Comparison of ENCODE assay signal across 1 cellular context in genomic region chr10:21525367-21526183, GRCh38.
TF ChIP-seq lines count a peak whose summit lies in the region.

SKIDA1 (minus strand) TSS chr10:21525682; CDS start chr10:21517822, 7,860 bp downstream.

TF ChIP-seq in K562, 482 proteins besides CTCF, POLR2A, EP300 and RAD21 (continued from another document and continues in another):
- TF ChIP-seq MXD1 (CRISPR knock-in tag; IDR thresholded peaks at IDR 0.05; ENCODE audit: borderline replicate concordance, poor library complexity, severe bottlenecking) (peak; percentile 23), E2F6 (IDR thresholded peaks at IDR 0.05; ENCODE audit: borderline replicate concordance in 1 of 2, extremely low read depth in 1 of 2, insufficient read depth in 1 of 2, insufficient read length in 1 of 2, low read depth in 1 of 2, low read length in 1 of 2, poor library complexity in 1 of 2, severe bottlenecking in 1 of 2) (peak; percentile 55 to 85), KDM5B (IDR thresholded peaks at IDR 0.05; ENCODE audit: insufficient replicate concordance, low read depth, low read length) (peak; percentile 78), KHSRP (IDR thresholded peaks at IDR 0.05) (no peak), LEF1 (IDR thresholded peaks at IDR 0.05) (peak; percentile 96), DDX20 (tag; IDR thresholded peaks at IDR 0.05; ENCODE audit: low read depth) (no peak), ZFX (CRISPR knock-in tag; IDR thresholded peaks at IDR 0.05) (peak; percentile 39; the same call in 1 of the 2 replicates), MNT (conservative IDR thresholded peaks at IDR 0.05) (peak; percentile 92 to 96), ATF7 (IDR thresholded peaks at IDR 0.05) (peak; percentile 67), DPF2 (IDR thresholded peaks at IDR 0.05) (peak; percentile 78), SPI1 (IDR thresholded peaks at IDR 0.05; ENCODE audit: borderline replicate concordance, low read depth, low read length) (peak; percentile 54; the same call in 1 of the 2 replicates), CREB3 (tag; conservative IDR thresholded peaks at IDR 0.05; ENCODE audit: low read depth) (peak; percentile 64; the same call in 1 of the 2 replicates), CBFB (CRISPR knock-in tag; IDR thresholded peaks at IDR 0.05) (peak; percentile 53; the same call in 1 of the 2 replicates), CUX1 (CRISPR knock-in tag; IDR thresholded peaks at IDR 0.05) (0 out of 2 replicates have a peak, but pooled peaks have one; percentile 5), CHD2 (IDR thresholded peaks at IDR 0.05; ENCODE audit: low read depth, low read length) (peak; percentile 53; the same call in 1 of the 2 replicates), PKNOX1 (IDR thresholded peaks at IDR 0.05) (peak; percentile 83), ZSCAN32 (CRISPR knock-in tag; IDR thresholded peaks at IDR 0.05) (no peak), ZBTB33 (CRISPR knock-in tag; IDR thresholded peaks at IDR 0.05) (0 out of 2 replicates have a peak, but pooled peaks have one; percentile 3), MEF2D (tag; conservative IDR thresholded peaks at IDR 0.05; ENCODE audit: low read depth) (0 out of 2 replicates have a peak, but pooled peaks have one; percentile 38), CBFA2T3 (IDR thresholded peaks at IDR 0.05) (0 out of 2 replicates have a peak, but pooled peaks have one; percentile 1), RBBP5 (IDR thresholded peaks at IDR 0.05; ENCODE audit: borderline replicate concordance, insufficient read depth, low read length, poor library complexity, severe bottlenecking) (peak; percentile 91), ZC3H4 (CRISPR knock-in tag; IDR thresholded peaks at IDR 0.05; ENCODE audit: borderline replicate concordance) (peak; percentile 67), SIN3A (IDR thresholded peaks at IDR 0.05; ENCODE audit: borderline replicate concordance in 2 of 2, control insufficient read depth in 1 of 2, low read depth in 2 of 2, low read length in 2 of 2) (peak in 1 of 2 experiments; percentile 29; a peak in 1 of 4 replicates), FOXJ3 (CRISPR knock-in tag; IDR thresholded peaks at IDR 0.05) (no peak), UBTF (IDR thresholded peaks at IDR 0.05; ENCODE audit: borderline replicate concordance in 1 of 2, low read depth in 2 of 2, low read length in 2 of 2) (no peak), ARNT (IDR thresholded peaks at IDR 0.05) (peak; percentile 61 to 73; a peak in 2 of 4 replicates), HIVEP1 (CRISPR knock-in tag; IDR thresholded peaks at IDR 0.05) (peak; percentile 15; the same call in 1 of the 2 replicates), GABPB2 (CRISPR knock-in tag; conservative IDR thresholded peaks at IDR 0.05) (no peak)
- TF ChIP-seq, protein P1, sequence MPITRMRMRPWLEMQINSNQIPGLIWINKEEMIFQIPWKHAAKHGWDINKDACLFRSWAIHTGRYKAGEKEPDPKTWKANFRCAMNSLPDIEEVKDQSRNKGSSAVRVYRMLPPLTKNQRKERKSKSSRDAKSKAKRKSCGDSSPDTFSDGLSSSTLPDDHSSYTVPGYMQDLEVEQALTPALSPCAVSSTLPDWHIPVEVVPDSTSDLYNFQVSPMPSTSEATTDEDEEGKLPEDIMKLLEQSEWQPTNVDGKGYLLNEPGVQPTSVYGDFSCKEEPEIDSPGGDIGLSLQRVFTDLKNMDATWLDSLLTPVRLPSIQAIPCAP (CRISPR knock-in tag; IDR thresholded peaks at IDR 0.05; ENCODE audit: borderline replicate concordance): no peak
